In the genomic region with DNA sequence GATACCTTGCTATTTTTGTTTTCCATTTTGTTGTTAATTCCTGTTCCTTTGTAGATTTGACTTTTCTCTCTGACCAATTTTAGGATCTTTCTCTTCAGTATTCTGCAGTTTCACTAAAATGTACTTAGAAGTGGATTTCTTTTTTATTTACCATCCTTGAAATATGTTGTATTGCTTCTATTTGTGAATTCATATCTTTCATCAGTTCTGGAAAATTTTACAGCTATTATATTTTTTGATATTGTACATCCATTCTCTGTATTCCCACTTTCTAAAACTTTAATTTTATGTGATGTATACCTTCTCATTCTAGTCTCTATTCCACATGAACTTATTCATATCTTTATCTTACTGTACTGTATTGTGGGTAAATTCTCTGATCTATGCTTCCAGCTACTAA, we compare ENCODE assay signal across 37 cellular contexts. TPM values are rescaled to one million over a fixed set of nuclear protein-coding genes. Genes with fewer than 3 reads are reported as not detected.
"Had no signal": no experiment of that assay in that cellular context is flagged by ENCODE, and none has a peak within 500 bp of the region (broad histone marks: within the 10 kb centered on the region; RNA-seq: fewer than 3 reads in every experiment).

No MANE protein-coding gene starts in this region.

- DNase-seq: Karpas-422, Kasumi-1, MG63, MM.1S, MV-4-11, NCI-H1048, NCI-H1092, NCI-H1092 treated with DMSO at 0.1 percent for 48 hours, NCI-H1105, NCI-H1105 treated with DMSO at 0.1 percent for 48 hours, NCI-H1417, NCI-H1417 treated with DMSO at 0.1 percent for 48 hours, NCI-H1436, NCI-H1436 treated with DMSO at 0.1 percent for 48 hours, NCI-H146, NCI-H1694, NCI-H1694 treated with DMSO at 0.1 percent for 48 hours, NCI-H187, NCI-H187 treated with DMSO at 0.1 percent for 48 hours, NCI-H1930, NCI-H2029, NCI-H2029 treated with DMSO at 0.1 percent for 48 hours, NCI-H2081, NCI-H2081 treated with DMSO at 0.1 percent for 48 hours, NCI-H2171, NCI-H2171 treated with DMSO at 0.1 percent for 48 hours, NCI-H2227 treated with DMSO at 0.1 percent for 48 hours, NCI-H226, NCI-H345, NCI-H446, NCI-H446 treated with DMSO at 0.1 percent for 48 hours, NCI-H510A, NCI-H510A treated with DMSO at 0.1 percent for 48 hours, NCI-H524, NCI-H524 treated with DMSO at 0.1 percent for 48 hours had no signal

- H3K4me3 ChIP-seq: MG63 had no signal

- H3K27me3 ChIP-seq: MG63 had no signal

RNA-seq across cellular contexts. Expression of gene ALDH8A1, which starts 9.7 kb away (rescaled TPM):
- total RNA-seq: M059J, NCI-H460 had no signal
